22 cellular contexts compared by ENCODE assay signal in genomic region chr2:235270291-235270690, GRCh38.
DNase-seq lines count a peak whose midpoint lies in the region; ATAC-seq and TF ChIP-seq lines count a peak whose summit lies in the region.
"Had no signal": no experiment of that assay in that cellular context is flagged by ENCODE, and none has a peak within 500 bp of the region (broad histone marks: within the 10 kb centered on the region; RNA-seq: fewer than 3 reads in every experiment).

No MANE protein-coding gene starts in this region.

- peaks cover 0 to 3% of the 10 kb centered on the region in 2 donors for H3K27me3 ChIP-seq in naive thymus-derived CD4-positive, alpha-beta T cell (ENCODE audit: control insufficient read depth in 2 of 2, insufficient read depth in 2 of 2, low read length in 2 of 2)
- H3K27me3 ChIP-seq in sigmoid colon: no peaks in the 10 kb centered on the region

- CTCF ChIA-PET in naive thymus-derived CD4-positive, alpha-beta T cell (lab: Charles Lee): no interaction called here

- no peak overlapping the region for H3K27ac ChIP-seq in naive thymus-derived CD4-positive, alpha-beta T cell (ENCODE audit: low read depth, low read length)
- H3K27ac ChIP-seq in sigmoid colon: no peak overlapping the region
- H3K27ac ChIP-seq: skin epidermis, thoracic aorta, VCaP had no signal

- H3K4me3 ChIP-seq in naive thymus-derived CD4-positive, alpha-beta T cell (ENCODE audit: low read length): no peak overlapping the region
- H3K4me3 ChIP-seq in sigmoid colon: no peak overlapping the region
- H3K4me3 ChIP-seq: lung, skin epidermis, thoracic aorta had no signal

- H3K9me3 Mint-ChIP-seq in stimulated activated memory B cell treated with anti-CD40 and anti-IgM and Interleukin-4, amounts not matched to agents 10 μg/mL and 1 μg/mL and 100 μg/mL, for 72 hours: peaks cover 2% of the 10 kb centered on the region
- peaks cover 0 to 8% (median 0%) of the 10 kb centered on the region in 11 donors for H3K9me3 Mint-ChIP-seq in naive thymus-derived CD4-positive, alpha-beta T cell
- H3K9me3 Mint-ChIP-seq: T-cell had no signal

- TF ChIP-seq CTCF in sigmoid colon (IDR thresholded peaks at IDR 0.05): no peak

- intact Hi-C loops in naive thymus-derived CD4-positive, alpha-beta T cell (cut with micrococcal nuclease): no loop called here
- intact Hi-C loops in sigmoid colon (cut with DNase I): no loop called here

- POLR2A ChIA-PET in naive thymus-derived CD4-positive, alpha-beta T cell (lab: Charles Lee): no interaction called here

- peaks cover 58% of the 10 kb centered on the region for H3K27me3 Mint-ChIP-seq in stimulated activated memory B cell treated with anti-CD40 and anti-IgM and Interleukin-4, amounts not matched to agents 10 μg/mL and 1 μg/mL and 100 μg/mL, for 72 hours
- peaks cover 54 to 73% (median 62%) of the 10 kb centered on the region in 5 donors for H3K27me3 Mint-ChIP-seq in naive thymus-derived CD4-positive, alpha-beta T cell

- no peak overlapping the region for H3K27ac Mint-ChIP-seq in stimulated activated memory B cell treated with anti-CD40 and anti-IgM and Interleukin-4, amounts not matched to agents 10 μg/mL and 1 μg/mL and 100 μg/mL, for 72 hours
- no peak overlapping the region for H3K27ac Mint-ChIP-seq in naive thymus-derived CD4-positive, alpha-beta T cell
- H3K27ac Mint-ChIP-seq: activated T-helper 2 cell treated with anti-CD3 and anti-CD28 coated beads, Interferon-gamma antibody, Interleukin-2, Interleukin-4, amounts not matched to agents 10 μg/mL and 5 μg/mL and 100 μg/mL, durations not matched to agents 14 hours and 24 hours and 36 hours; IgD-negative memory B cell; progenitor cell of endocrine pancreas; T-cell had no signal

- TF ChIP-seq EP300 in sigmoid colon (IDR thresholded peaks at IDR 0.05): no peak

- WGBS in sigmoid colon, 2 donors: 86 to 89% methylated on average over 4 of the region's 4 CpGs

- TF ChIP-seq POLR2A in sigmoid colon (IDR thresholded peaks at IDR 0.05): no peak

- ATAC-seq in GM19351 (IDR thresholded peaks at IDR 0.05; ENCODE audit: unreplicated experiment) (peak; percentile 76), GM21737 (IDR thresholded peaks at IDR 0.05; ENCODE audit: unreplicated experiment) (peak; percentile 60), HG03432 (IDR thresholded peaks at IDR 0.05; ENCODE audit: unreplicated experiment) (peak; percentile 65), GM18868 (IDR thresholded peaks at IDR 0.05; ENCODE audit: unreplicated experiment) (no peak)
- ATAC-seq in stimulated activated memory B cell treated with anti-CD40 and anti-IgM and Interleukin-4, amounts not matched to agents 10 μg/mL and 1 μg/mL and 100 μg/mL, for 72 hours: peak; percentile 32
- ATAC-seq in naive thymus-derived CD4-positive, alpha-beta T cell: no peak
- ATAC-seq: Right ventricle myocardium inferior, T-cell had no signal

- H3K36me3 Mint-ChIP-seq in stimulated activated memory B cell treated with anti-CD40 and anti-IgM and Interleukin-4, amounts not matched to agents 10 μg/mL and 1 μg/mL and 100 μg/mL, for 72 hours: no peaks in the 10 kb centered on the region
- peaks cover 0 to 11% (median 0%) of the 10 kb centered on the region in 5 donors for H3K36me3 Mint-ChIP-seq in naive thymus-derived CD4-positive, alpha-beta T cell
- H3K36me3 Mint-ChIP-seq: T-cell had no signal

- H3K4me1 ChIP-seq in naive thymus-derived CD4-positive, alpha-beta T cell (ENCODE audit: control insufficient read depth in 2 of 2, insufficient read depth in 2 of 2, low read length in 2 of 2): peaks cover 0 to 3% of the 10 kb centered on the region in 2 donors
- H3K4me1 ChIP-seq in sigmoid colon: no peaks in the 10 kb centered on the region

- H3K9me3 ChIP-seq in naive thymus-derived CD4-positive, alpha-beta T cell (ENCODE audit: control insufficient read depth in 2 of 3, low read length in 3 of 3): no peaks in the 10 kb centered on the region
- no peaks in the 10 kb centered on the region for H3K9me3 ChIP-seq in sigmoid colon
- H3K9me3 ChIP-seq: BE2C, thoracic aorta had no signal

- H3K36me3 ChIP-seq in naive thymus-derived CD4-positive, alpha-beta T cell (ENCODE audit: control insufficient read depth in 2 of 3, insufficient read depth in 3 of 3, low read length in 3 of 3): no peaks in the 10 kb centered on the region
- H3K36me3 ChIP-seq in sigmoid colon: no peaks in the 10 kb centered on the region
- H3K36me3 ChIP-seq: BE2C, thoracic aorta had no signal

- no peaks in the 10 kb centered on the region for H3K4me1 Mint-ChIP-seq in stimulated activated memory B cell treated with anti-CD40 and anti-IgM and Interleukin-4, amounts not matched to agents 10 μg/mL and 1 μg/mL and 100 μg/mL, for 72 hours
- H3K4me1 Mint-ChIP-seq in naive thymus-derived CD4-positive, alpha-beta T cell: peaks cover 0 to 8% (median 0%) of the 10 kb centered on the region in 7 donors
- H3K4me1 Mint-ChIP-seq: IgD-negative memory B cell had no signal

- DNase-seq in naive thymus-derived CD4-positive, alpha-beta T cell: no peak
- DNase-seq in sigmoid colon: no peak
- DNase-seq: amniotic stem cell; BE2C; effector CD8-positive, alpha-beta T cell; NCI-H2081 treated with DMSO at 0.1 percent for 48 hours; NCI-H510A treated with DMSO at 0.1 percent for 48 hours; stimulated activated CD4-positive, alpha-beta T cell treated with anti-CD3 and anti-CD28 coated beads, Interleukin-4, amount 100 ng/mL, for 4 hours had no signal

- no peak overlapping the region for H3K4me3 Mint-ChIP-seq in stimulated activated memory B cell treated with anti-CD40 and anti-IgM and Interleukin-4, amounts not matched to agents 10 μg/mL and 1 μg/mL and 100 μg/mL, for 72 hours
- H3K4me3 Mint-ChIP-seq in naive thymus-derived CD4-positive, alpha-beta T cell: no peak overlapping the region
- H3K4me3 Mint-ChIP-seq: T-cell had no signal

Comparison
In these comparisons a context has a peak if more than half of its experiments do, and no peak if none do; other contexts are left out.
1. ATAC-seq: peak in GM19351 (single experiment), GM21737 (single experiment), HG03432 (single experiment) and stimulated activated memory B cell treated with anti-CD40 and anti-IgM and Interleukin-4, amounts not matched to agents 10 μg/mL and 1 μg/mL and 100 μg/mL, for 72 hours (single experiment); none in GM18868 (single experiment) and naive thymus-derived CD4-positive, alpha-beta T cell (single experiment).